In the genomic region with DNA sequence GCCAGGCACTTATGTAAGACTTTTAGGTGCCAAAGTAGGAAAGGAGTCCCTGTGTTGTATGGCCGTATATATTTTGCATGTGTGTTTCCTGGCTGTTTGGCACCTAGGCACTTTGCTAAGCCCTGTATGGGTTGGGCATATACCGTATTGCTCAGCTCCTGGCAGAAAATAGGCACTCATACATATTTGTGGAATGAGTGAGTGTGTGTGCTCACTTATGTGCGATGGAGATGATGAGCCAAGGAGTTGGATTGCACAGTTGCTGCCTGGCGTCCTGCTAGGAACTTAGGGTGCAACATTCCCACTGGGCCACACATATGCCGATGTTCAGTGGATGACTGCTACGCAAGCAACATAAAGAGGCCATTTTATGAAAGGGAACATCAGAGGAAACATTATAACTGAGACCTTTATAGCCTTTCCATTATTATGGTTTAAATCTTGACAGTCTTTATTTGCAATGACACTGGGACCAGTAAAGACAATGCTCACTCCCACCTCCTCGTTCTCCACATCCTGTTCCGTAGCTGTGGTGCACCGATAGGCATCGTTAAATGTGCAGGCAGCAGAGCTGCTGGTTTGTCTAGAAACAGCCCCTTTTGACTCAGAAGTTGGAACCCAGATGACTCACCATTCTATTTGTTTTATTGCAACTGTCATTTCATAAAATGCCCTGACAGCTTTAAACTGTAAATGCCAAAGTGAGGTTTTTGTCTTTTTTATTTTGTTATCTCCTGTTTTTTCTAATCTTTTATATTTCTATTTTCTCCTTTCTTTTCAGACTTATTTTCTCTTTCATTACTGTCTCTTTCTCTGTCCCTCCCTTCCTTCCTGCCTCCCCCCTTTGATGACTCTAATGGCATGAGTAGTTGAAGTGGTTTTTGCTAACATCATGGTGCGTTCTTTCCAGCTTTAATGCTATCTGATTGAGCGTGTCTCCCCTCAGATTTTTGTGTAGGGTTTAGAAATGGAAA, we compare ENCODE assay signal across 9 cellular contexts. TPM values are rescaled to one million over a fixed set of nuclear protein-coding genes. Genes with fewer than 3 reads are reported as not detected.
DNase-seq lines count a peak whose midpoint lies in the region; ATAC-seq and TF ChIP-seq lines count a peak whose summit lies in the region.
"Had no signal": no experiment of that assay in that cellular context is flagged by ENCODE, and none has a peak within 500 bp of the region (broad histone marks: within the 10 kb centered on the region; RNA-seq: fewer than 3 reads in every experiment).

No MANE protein-coding gene starts in this region.

- CTCF ChIA-PET in A673 (lab: Charles Lee) = interaction anchor here (0.5 kb wide), 1 partner anchor 16 kb away, joined by 3 read pairs; no protein-coding TSS in a partner anchor

- intact Hi-C loops in A673 (cut with micrococcal nuclease; ENCODE audit: unreplicated experiment) = loop anchor here (5.0 kb wide), 1 partner anchor 286 kb away; a partner anchor contains a TSS

- H3K27me3 ChIP-seq in A673 (replicated peaks; ENCODE audit: insufficient read depth, low read depth, low read length, poor library complexity) = no peaks in the 10 kb centered on the region
- no peaks in the 10 kb centered on the region for H3K27me3 ChIP-seq in SJCRH30

- TF ChIP-seq CTCF in A673 (conservative IDR thresholded peaks at IDR 0.05; ENCODE audit: low read depth, low read length) = no peak

- peak overlapping the region; percentile 11 for H3K4me3 ChIP-seq in A673 (ENCODE audit: low read depth, low read length, poor library complexity, severe bottlenecking)
- no peak overlapping the region for H3K4me3 ChIP-seq in SJCRH30

- H3K27ac ChIP-seq in A673 (ENCODE audit: low read depth, low read length, poor library complexity, severe bottlenecking) (peak overlapping the region; percentile 51), SJCRH30 (peak overlapping the region; percentile 3; the same call in 1 of the 2 replicates)
- H3K27ac ChIP-seq: parathyroid adenoma had no signal

- no TSS peak for BruUV-seq in A673 (replicated peaks; lab: Mats Ljungman, UMichigan)

- H3K36me3 ChIP-seq in A673 (ENCODE audit: insufficient read depth, low read length, poor library complexity, severe bottlenecking) = no peaks in the 10 kb centered on the region
- H3K36me3 ChIP-seq in SJCRH30 = no peaks in the 10 kb centered on the region

- ATAC-seq in GM18861 (IDR thresholded peaks at IDR 0.05; ENCODE audit: unreplicated experiment) = peak; percentile 78
- peak; percentile 85 for ATAC-seq in HG03103 (IDR thresholded peaks at IDR 0.05; ENCODE audit: low read depth, unreplicated experiment)

- POLR2A ChIA-PET in A673 (lab: Charles Lee; ENCODE audit: low non-redundant PET) = no interaction called here

- H3K9me3 ChIP-seq in A673 (ENCODE audit: low read depth, low read length, poor library complexity, severe bottlenecking) (no peaks in the 10 kb centered on the region), SJCRH30 (replicated peaks) (no peaks in the 10 kb centered on the region)

- peak; percentile 79 for DNase-seq in A673 (ENCODE audit: low spot score)
- peak in 1 of 2 experiments; percentile 33 for DNase-seq in SJCRH30
- DNase-seq in activated naive CD4-positive, alpha-beta T cell (lab: John Stamatoyannopoulos, UW) = peak in 3 of 4 experiments; percentile 8 to 57 (median 52)
- DNase-seq in kidney tubule cell (ENCODE audit: low spot score) = peak; percentile 85
- DNase-seq in stimulated activated CD8-positive, alpha-beta memory T cell treated with anti-CD3 and anti-CD28 coated beads, Interleukin-2, amount 100 ng/mL, for 1 hour (ENCODE audit: low read depth in 2 of 2) = peak; percentile 47 to 62
- no peak for DNase-seq in NCI-H2171 treated with DMSO at 0.1 percent for 48 hours (lab: John Stamatoyannopoulos, UW)

- H3K4me1 ChIP-seq in A673 (ENCODE audit: insufficient read depth, low read length, poor library complexity, severe bottlenecking) = peaks cover 75% of the 10 kb centered on the region
- peaks cover 38% of the 10 kb centered on the region for H3K4me1 ChIP-seq in SJCRH30

RNA-seq across cellular contexts. Expression of a gene that starts 36.1 kb away (rescaled TPM):
- total RNA-seq in A673 (2021) = 26.8 and 29.3 TPM in 2 replicates
- total RNA-seq in SJCRH30 (2014; rRNA removed; shearing (Covaris generic)) = 14.6 and 16.3 TPM in 2 replicates

RNA-seq across cellular contexts. Expression of a gene that starts 38.5 kb away (rescaled TPM):
- 49.1 and 49.7 TPM in 2 replicates for total RNA-seq in A673 (2021)
- total RNA-seq in SJCRH30 (2014; rRNA removed; shearing (Covaris generic)) = 84.7 and 85.6 TPM in 2 replicates
